In genomic region chr3:133489466-133490085, GRCh38 we compare ENCODE assay signal across 1 cellular context.
A peak's percentile ranks its signal among the peaks of the same experiment; 100 is the strongest.
TF ChIP-seq lines count a peak whose summit lies in the region.

No MANE protein-coding gene starts in this region.

TF ChIP-seq in H1, 55 proteins besides CTCF, POLR2A, EP300 and RAD21:
- 0 out of 2 replicates have a peak, but pooled peaks have one; percentile 15 for TF ChIP-seq TAF1 (IDR thresholded peaks at IDR 0.05; ENCODE audit: low read depth, low read length)
- 0 out of 2 replicates have a peak, but pooled peaks have one; percentile 27 for TF ChIP-seq YY1 (IDR thresholded peaks at IDR 0.05; ENCODE audit: low read depth, low read length)
- no peak for TF ChIP-seq RBBP5 (IDR thresholded peaks at IDR 0.05; ENCODE audit: borderline replicate concordance, low read depth, low read length)
- peak; percentile 69 for TF ChIP-seq POU5F1 (IDR thresholded peaks at IDR 0.05; ENCODE audit: low read depth, low read length)
- TF ChIP-seq ASH2L (IDR thresholded peaks at IDR 0.05; ENCODE audit: low read length), result no peak
